20 cellular contexts compared by ENCODE assay signal in genomic region chrX:13952581-13952980, GRCh38.
"Had no signal": no experiment of that assay in that cellular context is flagged by ENCODE, and none has a peak within 500 bp of the region (broad histone marks: within the 10 kb centered on the region; RNA-seq: fewer than 3 reads in every experiment).

No MANE protein-coding gene starts in this region.

- DNase-seq: effector memory CD4-positive, alpha-beta T cell; heart right ventricle; hypothalamus; kidney glomerular epithelial cell; mammary epithelial cell; naive thymus-derived CD8-positive, alpha-beta T cell; psoas muscle; stimulated activated CD4-positive, alpha-beta T cell treated with anti-CD3 and anti-CD28 coated beads, Interleukin-2, amount 100 ng/mL, for 24 hours; stimulated activated CD4-positive, alpha-beta T cell treated with anti-CD3 and anti-CD28 coated beads, Interleukin-4, amount 100 ng/mL, for 4 hours; stimulated activated naive B cell treated with anti-CD40 and anti-IgM and Interleukin-4, amounts not matched to agents 10 μg/mL and 1 μg/mL and 100 μg/mL, for 72 hours; stimulated activated naive CD8-positive, alpha-beta T cell treated with anti-CD3 and anti-CD28 coated beads, Interleukin-15, amount 100 ng/mL, for 72 hours; testis; upper lobe of right lung had no signal

- H3K27me3 ChIP-seq: neutrophil, testis, tibial nerve, upper lobe of right lung, vagina had no signal

- H3K4me3 ChIP-seq: heart right ventricle, psoas muscle, skin epidermis, testis, tibial nerve, upper lobe of right lung, vagina had no signal

- H3K36me3 ChIP-seq: heart right ventricle, neutrophil, tibial nerve, upper lobe of right lung, vagina had no signal

- ATAC-seq: esophagus mucosa; heart right ventricle; left lobe of liver; naive thymus-derived CD8-positive, alpha-beta T cell; psoas muscle; sciatic nerve; stimulated activated naive B cell treated with anti-CD40 and anti-IgM and Interleukin-4, amounts not matched to agents 10 μg/mL and 1 μg/mL and 100 μg/mL, for 72 hours; stimulated activated naive CD8-positive, alpha-beta T cell treated with anti-CD3 and anti-CD28 coated beads, Interleukin-15, amount 100 ng/mL, for 72 hours; upper lobe of right lung had no signal

- H3K9me3 ChIP-seq: heart right ventricle, neutrophil, psoas muscle, testis, tibial nerve, upper lobe of right lung, vagina had no signal

- H3K27ac ChIP-seq: heart right ventricle, neutrophil, psoas muscle, skin epidermis, testis, tibial nerve, upper lobe of right lung, vagina had no signal

- H3K4me1 ChIP-seq: heart right ventricle, psoas muscle, testis, tibial nerve, upper lobe of right lung, vagina had no signal
